Comparison of ENCODE assay signal across 8 cellular contexts in genomic region chr3:172332256-172333041, GRCh38.
DNase-seq lines count a peak whose midpoint lies in the region; ATAC-seq and TF ChIP-seq lines count a peak whose summit lies in the region.

No MANE protein-coding gene starts in this region.

- TF ChIP-seq CTCF in coronary artery (IDR thresholded peaks at IDR 0.05) (peak; percentile 74), right lobe of liver (IDR thresholded peaks at IDR 0.05) (peak; percentile 82 to 94 (median 90))

- H3K4me1 ChIP-seq in right lobe of liver = peaks cover 0 to 4% (median 0%) of the 10 kb centered on the region in 4 donors

- peak; percentile 84 for ATAC-seq in Right ventricle myocardium inferior
- peak; percentile 77 for ATAC-seq in HG03103 (IDR thresholded peaks at IDR 0.05; ENCODE audit: low read depth, unreplicated experiment)
- ATAC-seq in right lobe of liver = peak; percentile 89 to 98 (median 94)

- H3K9me3 ChIP-seq in right lobe of liver = no peaks in the 10 kb centered on the region

- H3K4me3 ChIP-seq in coronary artery (no peak overlapping the region), right lobe of liver (no peak overlapping the region)

- intact Hi-C loops in Right ventricle myocardium inferior (cut with DNase I) = loop anchor here (5.0 to 10.0 kb wide), 3 partner anchors 45 to 295 kb away; partner anchors contain the start of gene FNDC3B
- intact Hi-C loops in cardiac septum (cut with DNase I) = loop anchor here (10.0 kb wide), 1 partner anchor 498 kb away; no protein-coding TSS in a partner anchor
- intact Hi-C loops in right lobe of liver (cut with DNase I) = no loop called here

- no peak for TF ChIP-seq POLR2A in right lobe of liver (IDR thresholded peaks at IDR 0.05)

- DNase-seq in Right ventricle myocardium inferior (ENCODE audit: missing footprints) (no peak), cardiac septum (ENCODE audit: low spot score) (no peak), NCI-H226 (peak; percentile 23), coronary artery (ENCODE audit: low spot score) (no peak), right lobe of liver (peak in 2 of 3 donors; percentile 42 to 73)
- DNase-seq in activated CD4-positive, alpha-beta T cell treated with anti-CD3 and anti-CD28 coated beads for 1 hour = peak; percentile 32
- peak; percentile 10 for DNase-seq in stimulated activated CD8-positive, alpha-beta memory T cell treated with anti-CD3 and anti-CD28 coated beads, Interleukin-12 subunit alpha, Interleukin-12 subunit beta, amount 100 ng/mL, for 4 hours (ENCODE audit: low read depth)

- H3K27me3 ChIP-seq in right lobe of liver = no peaks in the 10 kb centered on the region

- 35% methylated on average over 2 of the region's 2 CpGs for WGBS in right lobe of liver (ENCODE audit: insufficient coverage, low coverage, low lambda C conversion rate, missing lambda C conversion rate)

- H3K36me3 ChIP-seq in right lobe of liver = peaks cover 12 to 76% (median 42%) of the 10 kb centered on the region in 4 donors

- H3K27ac ChIP-seq in coronary artery (peak overlapping the region in 1 of 2 donors; percentile 54), right lobe of liver (peak overlapping the region in 1 of 3 donors; percentile 24)

Comparison
In these comparisons a context has a peak if more than half of its experiments do, and no peak if none do; other contexts are left out.
1. DNase-seq: peak in NCI-H226 (single experiment), activated CD4-positive, alpha-beta T cell treated with anti-CD3 and anti-CD28 coated beads for 1 hour (single experiment), right lobe of liver (2 of 3) and stimulated activated CD8-positive, alpha-beta memory T cell treated with anti-CD3 and anti-CD28 coated beads, Interleukin-12 subunit alpha, Interleukin-12 subunit beta, amount 100 ng/mL, for 4 hours (single experiment); none in Right ventricle myocardium inferior (single experiment), cardiac septum (single experiment) and coronary artery (single experiment).
2. intact Hi-C loops: an anchor here in Right ventricle myocardium inferior (5.0 to 10.0 kb wide) and cardiac septum (10.0 kb wide); none called in right lobe of liver.
3. Peak in every context shown above with its lines, with median percentiles within 50 percentile points of each other: ATAC-seq.